ENCODE assay signal across 22 cellular contexts in the genomic region with DNA sequence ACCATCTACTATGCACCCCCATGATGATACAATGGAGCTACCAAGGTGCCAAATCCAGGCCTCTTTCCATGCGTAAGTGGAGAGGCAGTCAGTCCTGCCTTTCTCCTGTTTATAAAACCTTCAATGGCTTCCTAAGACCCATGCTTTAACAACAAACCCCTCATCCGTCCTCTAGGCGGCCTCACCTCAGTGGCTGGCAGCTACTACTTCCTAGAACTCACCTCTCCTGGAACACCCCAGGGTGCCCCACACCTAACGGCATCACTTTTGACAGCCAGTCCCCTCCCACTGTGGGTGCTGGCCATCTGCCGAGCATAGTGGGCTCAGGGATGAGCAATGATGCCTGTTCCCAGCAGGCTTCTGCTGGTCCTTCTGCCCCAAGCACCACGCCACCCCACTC.
DNase-seq lines count a peak whose midpoint lies in the region; ATAC-seq and TF ChIP-seq lines count a peak whose summit lies in the region.
"Had no signal": no experiment of that assay in that cellular context is flagged by ENCODE, and none has a peak within 500 bp of the region (broad histone marks: within the 10 kb centered on the region; RNA-seq: fewer than 3 reads in every experiment).

No MANE protein-coding gene starts in this region.

- no peaks in the 10 kb centered on the region for H3K9me2 ChIP-seq in OCI-LY7 (ENCODE audit: insufficient read depth, low read length)

- TF ChIP-seq CTCF in OCI-LY7 (conservative IDR thresholded peaks at IDR 0.05; ENCODE audit: low read length) (0 out of 2 replicates have a peak, but pooled peaks have one; percentile 33), nephron (IDR thresholded peaks at IDR 0.05; ENCODE audit: unreplicated experiment in 3 of 3) (no peak)

- intact Hi-C loops in OCI-LY7 (cut with micrococcal nuclease; ENCODE audit: unreplicated experiment) = no loop called here

- ATAC-seq in HG03457 (IDR thresholded peaks at IDR 0.05; ENCODE audit: unreplicated experiment) = no peak
- ATAC-seq: A549, GM12878, T-cell had no signal

- H3K4me2 ChIP-seq in OCI-LY7 (ENCODE audit: low read length) = no peak overlapping the region
- H3K4me2 ChIP-seq: A549 had no signal

- H4K20me1 ChIP-seq in OCI-LY7 (ENCODE audit: insufficient read depth, low read length) = no peaks in the 10 kb centered on the region

- peak overlapping the region; percentile 51 for H3K27ac Mint-ChIP-seq in activated CD4-positive, alpha-beta T cell treated with anti-CD3 and anti-CD28 coated beads, Interleukin-2, amount 10 ng/mL, durations not matched to agents 7 days and 5 days
- H3K27ac Mint-ChIP-seq in nephron = peak overlapping the region in 2 of 3 experiments; percentile 77 to 78
- H3K27ac Mint-ChIP-seq: B cell had no signal

- H2AFZ ChIP-seq in OCI-LY7 (ENCODE audit: low read length) = no peak overlapping the region

- H3K4me3 ChIP-seq in H7 (ENCODE audit: insufficient read depth, low read depth, low read length) = no peak overlapping the region
- H3K4me3 ChIP-seq in OCI-LY7 (ENCODE audit: low read depth, low read length, poor library complexity, severe bottlenecking) = no peak overlapping the region
- H3K4me3 ChIP-seq: A549, GM12878, Peyer's patch, SJCRH30 had no signal

- no peak overlapping the region for H3K4me3 Mint-ChIP-seq in activated CD4-positive, alpha-beta T cell treated with anti-CD3 and anti-CD28 coated beads, Interleukin-2, amount 10 ng/mL, durations not matched to agents 7 days and 5 days
- no peak overlapping the region for H3K4me3 Mint-ChIP-seq in nephron
- H3K4me3 Mint-ChIP-seq: B cell, CD14-positive monocyte, T-cell had no signal

- H3K27me3 Mint-ChIP-seq in activated CD4-positive, alpha-beta T cell treated with anti-CD3 and anti-CD28 coated beads, Interleukin-2, amount 10 ng/mL, durations not matched to agents 7 days and 5 days = no peaks in the 10 kb centered on the region
- H3K27me3 Mint-ChIP-seq in nephron (ENCODE audit: low read depth) = no peaks in the 10 kb centered on the region
- H3K27me3 Mint-ChIP-seq: B cell, T-cell had no signal

- DNase-seq in activated CD4-positive, alpha-beta T cell treated with anti-CD3 and anti-CD28 coated beads, Interleukin-2, amount 10 ng/mL, durations not matched to agents 7 days and 5 days = no peak
- no peak for DNase-seq in activated CD4-positive, alpha-beta T cell treated with anti-CD3 and anti-CD28 coated beads for 48 hours
- peak; percentile 27 for DNase-seq in H7
- no peak for DNase-seq in OCI-LY7 (ENCODE audit: low spot score)
- DNase-seq in NK-92 (lab: John Stamatoyannopoulos, UW; ENCODE audit: unreplicated experiment) = no peak
- no peak for DNase-seq in G401 (ENCODE audit: low spot score)
- DNase-seq: GOT3; KBM-7; NCI-H187 treated with DMSO at 0.1 percent for 48 hours; NCI-H2107; NCI-H510A; NCI-H748 treated with DMSO at 0.1 percent for 48 hours; NK-92 treated with Interleukin-12 subunit alpha and Interleukin-12 subunit beta, amount 100 ng/mL, for 24 hours; Peyer's patch; SJCRH30; T-cell had no signal

- no TSS peak for BruUV-seq in OCI-LY7 (replicated peaks; lab: Mats Ljungman, UMichigan)

- POLR2A ChIA-PET in activated CD4-positive, alpha-beta T cell treated with anti-CD3 and anti-CD28 coated beads, Interleukin-2, amount 10 ng/mL, durations not matched to agents 7 days and 5 days (lab: Charles Lee) = no interaction called here
- POLR2A ChIA-PET in OCI-LY7 (lab: Charles Lee) = interaction anchor here (0.6 to 0.7 kb wide), 2 partner anchors 16 to 1305 kb away, joined by 3 read pairs; no protein-coding TSS in a partner anchor

- peaks cover 57% of the 10 kb centered on the region for H3K36me3 Mint-ChIP-seq in activated CD4-positive, alpha-beta T cell treated with anti-CD3 and anti-CD28 coated beads, Interleukin-2, amount 10 ng/mL, durations not matched to agents 7 days and 5 days (ENCODE audit: low read depth)
- no peaks in the 10 kb centered on the region for H3K36me3 Mint-ChIP-seq in nephron (ENCODE audit: low read depth)

- no peak overlapping the region for H3K27ac ChIP-seq in OCI-LY7 (ENCODE audit: low read depth, low read length, poor library complexity, severe bottlenecking)
- H3K27ac ChIP-seq: A549, Peyer's patch, SJCRH30 had no signal

- H3K9me3 Mint-ChIP-seq in activated CD4-positive, alpha-beta T cell treated with anti-CD3 and anti-CD28 coated beads, Interleukin-2, amount 10 ng/mL, durations not matched to agents 7 days and 5 days = peaks cover 56% of the 10 kb centered on the region
- H3K9me3 Mint-ChIP-seq in nephron = peaks cover 6% of the 10 kb centered on the region

- no peaks in the 10 kb centered on the region for H3K27me3 ChIP-seq in H7 (ENCODE audit: control insufficient read depth, insufficient read depth, low read length)
- H3K27me3 ChIP-seq: Peyer's patch, SJCRH30 had no signal

- H3K4me1 Mint-ChIP-seq in activated CD4-positive, alpha-beta T cell treated with anti-CD3 and anti-CD28 coated beads, Interleukin-2, amount 10 ng/mL, durations not matched to agents 7 days and 5 days = peaks cover 37% of the 10 kb centered on the region
- peaks cover 56% of the 10 kb centered on the region for H3K4me1 Mint-ChIP-seq in nephron

- H3K36me3 ChIP-seq in H7 (replicated peaks; ENCODE audit: control insufficient read depth, insufficient read depth, low read length) = no peaks in the 10 kb centered on the region
- H3K36me3 ChIP-seq in OCI-LY7 (ENCODE audit: insufficient read depth, low read length) = no peaks in the 10 kb centered on the region
- H3K36me3 ChIP-seq: Peyer's patch, SJCRH30 had no signal

- CTCF ChIA-PET in activated CD4-positive, alpha-beta T cell treated with anti-CD3 and anti-CD28 coated beads, Interleukin-2, amount 10 ng/mL, durations not matched to agents 7 days and 5 days (lab: Charles Lee) = interaction anchor here (1.0 to 1.1 kb wide), 3 partner anchors 9 to 209 kb away, joined by 3 to 4 read pairs (median 4); no protein-coding TSS in a partner anchor
- CTCF ChIA-PET in OCI-LY7 (lab: Charles Lee; ENCODE audit: unreplicated experiment) = no interaction called here

- no peaks in the 10 kb centered on the region for H3K4me1 ChIP-seq in OCI-LY7 (ENCODE audit: insufficient read depth, low read length, poor library complexity, severe bottlenecking)

- in situ Hi-C loops in G401 (cut with HindIII; ENCODE audit: low sequenced_read_pairs) = no loop called here

- H3K9me3 ChIP-seq in OCI-LY7 (ENCODE audit: low read length) = no peaks in the 10 kb centered on the region
- H3K9me3 ChIP-seq: Peyer's patch, SJCRH30 had no signal

- no peaks in the 10 kb centered on the region for H3K79me2 ChIP-seq in OCI-LY7 (ENCODE audit: insufficient read depth, low read depth, low read length)
